In genomic region chr6:159422041-159422984, GRCh38 we compare ENCODE assay signal across 23 cellular contexts.
A peak's percentile ranks its signal among the peaks of the same experiment; 100 is the strongest.
DNase-seq lines count a peak whose midpoint lies in the region; TF ChIP-seq lines count a peak whose summit lies in the region.
"Had no signal": no experiment of that assay in that cellular context is flagged by ENCODE, and none has a peak within 500 bp of the region (broad histone marks: within the 10 kb centered on the region; RNA-seq: fewer than 3 reads in every experiment).

No MANE protein-coding gene starts in this region.

- no peaks in the 10 kb centered on the region for H4K20me1 ChIP-seq in osteoblast (ENCODE audit: insufficient read depth, low read length)
- H4K20me1 ChIP-seq: BLaER1 had no signal

- H3K4me2 ChIP-seq in osteoblast (ENCODE audit: insufficient read depth, low read length), result peak overlapping the region; percentile 13
- H3K4me2 ChIP-seq: BLaER1, SK-N-SH had no signal

- peak overlapping the region; percentile 26 to 65 for H3K27ac ChIP-seq in ascending aorta
- no peak overlapping the region for H3K27ac ChIP-seq in osteoblast (ENCODE audit: low read depth, low read length)
- H3K27ac ChIP-seq: BLaER1, esophagus muscularis mucosa, uterus had no signal

- no peaks in the 10 kb centered on the region for H3K27me3 ChIP-seq in ascending aorta
- no peaks in the 10 kb centered on the region for H3K27me3 ChIP-seq in osteoblast (ENCODE audit: insufficient read depth, low read length)
- H3K27me3 ChIP-seq: adrenal gland, BLaER1, esophagus muscularis mucosa, uterus had no signal

- TF ChIP-seq CTCF in ascending aorta (IDR thresholded peaks at IDR 0.05) (no peak), osteoblast (IDR thresholded peaks at IDR 0.05; ENCODE audit: extremely low read depth, low read depth, low read length) (no peak)

- H3K36me3 ChIP-seq in ascending aorta (no peaks in the 10 kb centered on the region), osteoblast (ENCODE audit: insufficient read depth, low read length) (no peaks in the 10 kb centered on the region)
- H3K36me3 ChIP-seq: adrenal gland, BLaER1, esophagus muscularis mucosa, uterus had no signal

- DNase-seq in Ammon's horn (ENCODE audit: low spot score), result peak; percentile 11
- no peak for DNase-seq in ascending aorta (ENCODE audit: low spot score in 2 of 2)
- peak; percentile 16 for DNase-seq in globus pallidus (ENCODE audit: low spot score)
- no peak for DNase-seq in osteoblast (ENCODE audit: insufficient read length, low spot score, missing footprints)
- DNase-seq in NCI-H446 (lab: John Stamatoyannopoulos, UW), result no peak
- DNase-seq in RPMI8226, result no peak
- no peak for DNase-seq in T-helper 1 cell
- no peak for DNase-seq in H4 (ENCODE audit: low spot score)
- DNase-seq: activated CD8-positive, alpha-beta T cell treated with anti-CD3 and anti-CD28 coated beads, Interleukin-2, amount 10 ng/mL, durations not matched to agents 7 days and 5 days; activated T-cell treated with anti-CD3 and anti-CD28 coated beads, Interleukin-2, amount 50 U/mL, for 1 hour; effector CD4-positive, alpha-beta T cell; KBM-7; left colon; MV-4-11; NCI-H187 treated with DMSO at 0.1 percent for 48 hours; NCI-H2227 treated with DMSO at 0.1 percent for 48 hours; OCI-M1; SK-N-SH; stimulated activated CD4-positive, alpha-beta T cell treated with anti-CD3 and anti-CD28 coated beads, Interleukin-12 subunit alpha, Interleukin-12 subunit beta, amount 100 ng/mL, for 4 hours; uterus had no signal

- H2AFZ ChIP-seq in osteoblast (ENCODE audit: low read length), result no peak overlapping the region

- H3K9me3 ChIP-seq in ascending aorta (no peaks in the 10 kb centered on the region), osteoblast (ENCODE audit: low read depth, low read length) (no peaks in the 10 kb centered on the region)
- H3K9me3 ChIP-seq: adrenal gland, BLaER1, esophagus muscularis mucosa, SK-N-SH, uterus had no signal

- peaks cover 0 to 2% of the 10 kb centered on the region in 2 donors for H3K4me1 ChIP-seq in ascending aorta
- no peaks in the 10 kb centered on the region for H3K4me1 ChIP-seq in osteoblast (ENCODE audit: insufficient read depth, low read length)
- H3K4me1 ChIP-seq: adrenal gland, BLaER1, uterus had no signal

- H3K79me2 ChIP-seq in osteoblast (ENCODE audit: insufficient read depth, low read length), result no peaks in the 10 kb centered on the region

- peak overlapping the region in 1 of 2 donors; percentile 25 for H3K4me3 ChIP-seq in ascending aorta
- no peak overlapping the region for H3K4me3 ChIP-seq in osteoblast (ENCODE audit: insufficient read depth, low read length)
- H3K4me3 ChIP-seq: adrenal gland, BLaER1, esophagus muscularis mucosa, uterus had no signal

- intact Hi-C loops in ascending aorta (cut with DNase I), result no loop called here

Comparison
In these comparisons a context has a peak if more than half of its experiments do, and no peak if none do; other contexts are left out.
1. DNase-seq: peak in Ammon's horn (single experiment) and globus pallidus (single experiment); none in ascending aorta (0 of 2), osteoblast (single experiment), NCI-H446 (0 of 2), RPMI8226 (single experiment), T-helper 1 cell (0 of 5) and H4 (single experiment).